8 cellular contexts compared by ENCODE assay signal in the genomic region with DNA sequence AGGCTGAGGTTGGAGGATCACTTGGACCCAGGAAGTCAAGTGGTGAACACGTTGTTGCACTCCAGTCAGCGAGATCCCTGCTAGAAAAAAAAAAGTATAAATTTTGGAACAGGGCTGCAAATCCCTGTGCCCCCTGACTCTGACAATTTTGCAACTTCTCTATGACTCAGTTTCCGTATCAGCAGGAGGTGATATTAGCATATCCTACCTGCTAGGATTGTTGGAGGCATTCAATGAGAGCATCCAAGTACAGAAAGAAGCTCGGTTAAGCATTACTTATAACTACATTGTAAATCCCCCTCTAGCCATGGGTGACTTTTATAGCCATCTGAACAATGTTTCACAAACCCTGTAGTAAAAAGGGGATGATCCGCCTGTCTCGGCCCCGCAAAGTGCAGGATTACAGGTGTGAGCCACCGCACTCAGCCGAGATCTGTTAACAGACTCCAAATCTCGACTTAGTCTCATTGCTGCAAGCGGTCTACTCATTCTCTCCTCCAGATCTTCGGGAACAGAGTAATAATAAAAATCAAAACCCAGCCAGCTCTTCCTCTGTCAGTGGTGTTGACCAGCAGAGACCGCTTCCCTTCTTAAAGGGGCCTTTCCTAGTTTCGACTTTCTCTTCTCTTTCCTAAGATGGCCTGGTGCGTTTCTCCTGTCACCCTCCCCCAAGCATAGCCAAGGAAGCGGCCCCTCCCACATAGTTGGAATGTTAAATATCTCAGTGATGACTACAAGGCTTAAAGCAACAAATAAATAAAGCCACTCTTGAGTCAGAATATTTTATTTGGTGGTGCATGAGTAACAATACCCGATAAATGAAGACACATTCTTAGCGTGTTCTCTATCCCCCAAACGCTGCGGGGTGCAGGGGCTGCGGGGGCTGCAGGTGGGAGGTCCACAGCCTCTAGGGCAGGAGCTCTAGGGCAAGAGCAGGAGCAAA. TPM values are rescaled to one million over a fixed set of nuclear protein-coding genes. Genes with fewer than 3 reads are reported as not detected.
DNase-seq lines count a peak whose midpoint lies in the region.

No MANE protein-coding gene starts in this region.

- DNase-seq in LHCN-M2 (ENCODE audit: low read depth) (peak; percentile 96), brain pericyte (ENCODE audit: low read depth, low spot score) (peak; percentile 58), kidney glomerular epithelial cell (lab: John Stamatoyannopoulos, UW) (peak; percentile 95), NCI-H774 (lab: John Stamatoyannopoulos, UW) (no peak), NCI-H146 (lab: John Stamatoyannopoulos, UW) (no peak), NK-92 (lab: John Stamatoyannopoulos, UW; ENCODE audit: unreplicated experiment) (no peak)

- peaks cover 16 to 64% (median 36%) of the 10 kb centered on the region in 10 experiments for H3K4me1 ChIP-seq in BLaER1 treated with 17β-estradiol and CSF1 and Interleukin-3, amounts not matched to agents 10 nM and 100 nM
- peaks cover 0 to 34% (median 25%) of the 10 kb centered on the region in 5 donors for H3K4me1 ChIP-seq in subcutaneous abdominal adipose tissue (ENCODE audit: control insufficient read depth in 5 of 5, insufficient read depth in 5 of 5, low read length in 5 of 5)

- no peaks in the 10 kb centered on the region for H3K9me3 ChIP-seq in BLaER1 treated with 17β-estradiol and CSF1 and Interleukin-3, amounts not matched to agents 10 nM and 100 nM (replicated peaks in 1 of 11)
- no peaks in the 10 kb centered on the region for H3K9me3 ChIP-seq in subcutaneous abdominal adipose tissue (ENCODE audit: control insufficient read depth in 5 of 5, low read length in 5 of 5)

- no peak overlapping the region for H3K27ac ChIP-seq in BLaER1 treated with 17β-estradiol and CSF1 and Interleukin-3, amounts not matched to agents 10 nM and 100 nM
- H3K27ac ChIP-seq in subcutaneous abdominal adipose tissue (ENCODE audit: low read depth, low read length) = peak overlapping the region; percentile 49

- H3K4me2 ChIP-seq in BLaER1 treated with 17β-estradiol and CSF1 and Interleukin-3, amounts not matched to agents 10 nM and 100 nM = peak overlapping the region in 6 of 11 experiments; percentile 45 to 88 (median 82); a peak in 11 of 22 replicates

- no peak overlapping the region for H3K9ac ChIP-seq in BLaER1 treated with 17β-estradiol and CSF1 and Interleukin-3, amounts not matched to agents 10 nM and 100 nM
- peak overlapping the region in 3 of 5 donors; percentile 21 to 57 (median 52) for H3K9ac ChIP-seq in subcutaneous abdominal adipose tissue (ENCODE audit: low read length in 5 of 5)

- peaks cover 0 to 10% (median 0%) of the 10 kb centered on the region in 11 experiments; a peak in 3 of 22 replicates for H3K27me3 ChIP-seq in BLaER1 treated with 17β-estradiol and CSF1 and Interleukin-3, amounts not matched to agents 10 nM and 100 nM
- no peaks in the 10 kb centered on the region for H3K27me3 ChIP-seq in subcutaneous abdominal adipose tissue (ENCODE audit: control insufficient read depth in 5 of 5, insufficient read depth in 4 of 5, low read length in 5 of 5)

- no peaks in the 10 kb centered on the region for H3K36me3 ChIP-seq in BLaER1 treated with 17β-estradiol and CSF1 and Interleukin-3, amounts not matched to agents 10 nM and 100 nM
- H3K36me3 ChIP-seq in subcutaneous abdominal adipose tissue (ENCODE audit: control insufficient read depth in 5 of 5, insufficient read depth in 5 of 5, low read length in 5 of 5) = no peaks in the 10 kb centered on the region

- no peaks in the 10 kb centered on the region for H4K20me1 ChIP-seq in BLaER1 treated with 17β-estradiol and CSF1 and Interleukin-3, amounts not matched to agents 10 nM and 100 nM

- H3K4me3 ChIP-seq in BLaER1 treated with 17β-estradiol and CSF1 and Interleukin-3, amounts not matched to agents 10 nM and 100 nM = no peak overlapping the region
- H3K4me3 ChIP-seq in subcutaneous abdominal adipose tissue (ENCODE audit: low read depth in 1 of 5, low read length in 5 of 5) = peak overlapping the region; percentile 40 to 73 (median 45)

RNA-seq across cellular contexts. Expression of gene BICRA, which starts 10.3 kb away (rescaled TPM):
- 1.8 and 4.2 TPM in 2 replicates for total RNA-seq in LHCN-M2 (2014; rRNA removed)
- 5.0 TPM for polyA plus RNA-seq in LHCN-M2 (2012)

RNA-seq across cellular contexts. Expression of gene ZNF541, which starts 25.7 kb away (rescaled TPM):
- not detected in 2 replicates for total RNA-seq in LHCN-M2 (2014; rRNA removed)
- not detected for polyA plus RNA-seq in LHCN-M2 (2012)

Comparison
In these comparisons a context has a peak if more than half of its experiments do, and no peak if none do; other contexts are left out.
1. H3K4me3 ChIP-seq: peak in subcutaneous abdominal adipose tissue (5 of 5); none in BLaER1 treated with 17β-estradiol and CSF1 and Interleukin-3, amounts not matched to agents 10 nM and 100 nM (0 of 10).
2. H3K9ac ChIP-seq: peak in subcutaneous abdominal adipose tissue (3 of 5); none in BLaER1 treated with 17β-estradiol and CSF1 and Interleukin-3, amounts not matched to agents 10 nM and 100 nM (0 of 11).
3. DNase-seq: peak in LHCN-M2 (single experiment), brain pericyte (single experiment) and kidney glomerular epithelial cell (single experiment); none in NCI-H774 (single experiment), NCI-H146 (single experiment) and NK-92 (single experiment).